In genomic region chr9:93129286-93129685, GRCh38 we compare ENCODE assay signal across 10 cellular contexts. TPM values are rescaled to one million over a fixed set of nuclear protein-coding genes. Genes with fewer than 3 reads are reported as not detected.
DNase-seq lines count a peak whose midpoint lies in the region; ATAC-seq, FAIRE-seq and TF ChIP-seq lines count a peak whose summit lies in the region.
"Had no signal": no experiment of that assay in that cellular context is flagged by ENCODE, and none has a peak within 500 bp of the region (broad histone marks: within the 10 kb centered on the region; RNA-seq: fewer than 3 reads in every experiment).

No MANE protein-coding gene starts in this region.

- H3K9ac ChIP-seq in K562 (ENCODE audit: insufficient read depth in 1 of 2, low read depth in 2 of 2, low read length in 2 of 2) = no peak overlapping the region; a peak in 1 of 4 replicates

- CTCF ChIA-PET in K562 (lab: Yijun Ruan, JAX; ENCODE audit: low intra/inter-chr PET ratio) = no interaction called here

- H4K20me1 ChIP-seq in K562 (replicated peaks; ENCODE audit: control insufficient read depth, insufficient read depth, low read length) = no peaks in the 10 kb centered on the region

- H2AFZ ChIP-seq in K562 (ENCODE audit: low read depth, low read length) = no peak overlapping the region

- H3K27me3 Mint-ChIP-seq in glutamatergic neuron (ENCODE audit: unreplicated experiment) = no peaks in the 10 kb centered on the region

- no peak overlapping the region for H3K27ac Mint-ChIP-seq in glutamatergic neuron (ENCODE audit: unreplicated experiment)

- no peak for ATAC-seq in K562
- ATAC-seq in sciatic nerve = no peak

- no peaks in the 10 kb centered on the region for H3K9me1 ChIP-seq in K562 (ENCODE audit: control insufficient read depth, insufficient read depth, low read length)

- H3K27ac ChIP-seq in K562 (ENCODE audit: extremely low read depth, low read depth, low read length) (no peak overlapping the region), right atrium auricular region (peak overlapping the region; percentile 97 to 99)

- H3K36me3 ChIP-seq in K562 (ENCODE audit: control insufficient read depth, insufficient read depth, low read length) (no peaks in the 10 kb centered on the region), right atrium auricular region (peaks cover 16% of the 10 kb centered on the region), H7 (replicated peaks; ENCODE audit: control insufficient read depth, insufficient read depth, low read length) (no peaks in the 10 kb centered on the region; the same call in none of the 2 replicates)
- H3K36me3 ChIP-seq: uterus had no signal

- TF ChIP-seq EP300 in K562 (IDR thresholded peaks at IDR 0.05; ENCODE audit: low read length) = no peak

- H3K4me1 Mint-ChIP-seq in glutamatergic neuron (ENCODE audit: low read depth, unreplicated experiment) = peaks cover 21% of the 10 kb centered on the region

- POLR2A ChIA-PET in K562 (lab: Yijun Ruan, JAX) = interaction anchor here (0.7 to 2.0 kb wide), 5 partner anchors 9 to 91 kb away, joined by 3 to 16 read pairs (median 3); partner anchors contain the start of gene CARD19

- no peaks in the 10 kb centered on the region for H3K9me3 ChIP-seq in K562 (replicated peaks; ENCODE audit: control insufficient read depth, insufficient read depth, low read depth, low read length)
- H3K9me3 ChIP-seq in right atrium auricular region = no peaks in the 10 kb centered on the region
- H3K9me3 ChIP-seq: uterus had no signal

- 34% methylated on average over 6 of the region's 8 CpGs for WGBS in K562 (ENCODE audit: insufficient coverage, low coverage, missing lambda C conversion rate)

- no peaks in the 10 kb centered on the region for H3K36me3 Mint-ChIP-seq in glutamatergic neuron (ENCODE audit: unreplicated experiment)

- FAIRE-seq in K562 (lab: Jason Lieb, UNC) = no peak

- intact Hi-C loops in K562 (cut with micrococcal nuclease) (no loop called here), sciatic nerve (cut with DNase I) (no loop called here)

- in situ Hi-C loops in K562 (cut with MboI) = no loop called here

- H3K4me2 ChIP-seq in K562 (ENCODE audit: insufficient read depth, low read length) = no peak overlapping the region

- no peak for TF ChIP-seq POLR2A in K562 (conservative IDR thresholded peaks at IDR 0.05)

- BruUV-seq in K562 (replicated peaks; lab: Mats Ljungman, UMichigan) = no TSS peak

- H3K9me3 Mint-ChIP-seq in glutamatergic neuron (ENCODE audit: unreplicated experiment) = no peaks in the 10 kb centered on the region

- H3K4me1 ChIP-seq in K562 (replicated peaks in 1 of 2; ENCODE audit: control insufficient read depth in 2 of 2, insufficient read depth in 2 of 2, low read length in 2 of 2) (peaks cover 9 to 64% of the 10 kb centered on the region in 2 experiments), right atrium auricular region (peaks cover 0 to 76% of the 10 kb centered on the region in 2 donors)

- H3K27me3 ChIP-seq in K562 (ENCODE audit: control insufficient read depth in 2 of 2, insufficient read depth in 2 of 2, low read length in 2 of 2) (no peaks in the 10 kb centered on the region), right atrium auricular region (no peaks in the 10 kb centered on the region), H7 (ENCODE audit: control insufficient read depth, insufficient read depth, low read length) (no peaks in the 10 kb centered on the region)
- H3K27me3 ChIP-seq: uterus had no signal

- TF ChIP-seq RAD21 in K562 (CRISPR knock-in tag; conservative IDR thresholded peaks at IDR 0.05 in 1 of 2, IDR thresholded peaks at IDR 0.05 in 1 of 2) = no peak

- peak in 9 of 14 donors; percentile 28 to 68 (median 53) for DNase-seq in C1 segment of cervical spinal cord (lab: John Stamatoyannopoulos, UW)
- no peak for DNase-seq in K562 (ENCODE audit: extremely low read depth in 1 of 4, low spot score in 3 of 4)
- DNase-seq in right atrium auricular region (ENCODE audit: low spot score) = no peak
- DNase-seq in sciatic nerve (ENCODE audit: low spot score) = peak; percentile 70
- no peak for DNase-seq in glutamatergic neuron
- no peak for DNase-seq in NCI-H1417 (lab: John Stamatoyannopoulos, UW)
- no peak for DNase-seq in H7
- DNase-seq in NCI-H82 (lab: John Stamatoyannopoulos, UW) = no peak
- DNase-seq: HCEC 1CT had no signal

- no peak overlapping the region for H3K4me3 Mint-ChIP-seq in glutamatergic neuron (ENCODE audit: unreplicated experiment)

- no peaks in the 10 kb centered on the region; the same call in 2 of the 3 replicates for H3K79me2 ChIP-seq in K562 (ENCODE audit: control insufficient read depth, insufficient read depth, low read length)

- H3K4me3 ChIP-seq in K562 = no peak overlapping the region
- no peak overlapping the region for H3K4me3 ChIP-seq in right atrium auricular region
- H3K4me3 ChIP-seq in H7 (ENCODE audit: insufficient read depth, low read depth, low read length) = no peak overlapping the region
- H3K4me3 ChIP-seq: uterus had no signal

- TF ChIP-seq CTCF in K562 (IDR thresholded peaks at IDR 0.05 in 2 of 3, conservative IDR thresholded peaks at IDR 0.05 in 1 of 3; ENCODE audit: insufficient read depth in 2 of 3, low read depth in 1 of 3, low read length in 3 of 3) (no peak), right atrium auricular region (IDR thresholded peaks at IDR 0.05) (no peak), glutamatergic neuron (IDR thresholded peaks at IDR 0.05; ENCODE audit: partially characterized antibody, unreplicated experiment) (no peak)

RNA-seq across cellular contexts. Expression of gene NINJ1, which starts 4.8 kb away (rescaled TPM):
- 3.9 and 9.8 TPM in 2 replicates for total RNA-seq in K562 (2011; cell fraction: chromatin; rRNA removed; ENCODE audit: low replicate concordance)
- total RNA-seq in K562 (2011; cell fraction: nucleolus; rRNA removed) = 5.9 and 7.5 TPM in 2 replicates
- total RNA-seq in K562 (2011; cell fraction: nucleoplasm; rRNA removed) = 6.2 and 9.3 TPM in 2 replicates
- total RNA-seq in K562 (2014; rRNA removed) = 8.2 and 14.7 TPM in 2 replicates
- total RNA-seq in K562 (2014; rRNA removed; fragmentation: Illumina TruSeq; extraction: Trizol) = 0.77 and 1.9 TPM in 2 replicates
- total RNA-seq in K562 (2015; rRNA removed; fragmentation: Illumina TruSeq; extraction: Trizol) = 4.8 and 4.9 TPM in 2 replicates
- 8.3 and 8.4 TPM in 2 replicates for total RNA-seq in K562 (2021)
- 3.2 and 5.8 TPM in 2 replicates for polyA plus RNA-seq in K562 (2011; rRNA removed)
- 9.7 and 20.4 TPM in 2 replicates for polyA plus RNA-seq in K562 (2011; cell fraction: cytosol; rRNA removed)
- polyA plus RNA-seq in K562 (2011; cell fraction: nucleus; rRNA removed) = 4.3 and 6.6 TPM in 2 replicates
- 9.7 and 34.7 TPM in 2 replicates for polyA plus RNA-seq in K562 (2012)
- 7.6 and 10.8 TPM in 2 replicates for polyA plus RNA-seq in K562 (2014; fragmentation: Illumina TruSeq; extraction: Trizol)
- under 1 TPM; 0.13 to 0.94 TPM for polyA plus RNA-seq in K562 (2014; fragmentation: Nextera tagmentation; extraction: Ambion mirVana)
- 8.4 and 10.7 TPM in 2 replicates for polyA plus RNA-seq in K562 (2014; rRNA removed)
- polyA minus RNA-seq in K562 (2011; rRNA and poly(A)+ RNA removed) = 1.6 and 2.2 TPM in 2 replicates
- polyA minus RNA-seq in K562 (2011; cell fraction: cytosol; rRNA and poly(A)+ RNA removed) = 2.9 and 7.1 TPM in 2 replicates
- polyA minus RNA-seq in K562 (2011; cell fraction: nucleus; rRNA and poly(A)+ RNA removed) = 3.5 and 6.0 TPM in 2 replicates
- 10 to 100 TPM; 65.5 to 89.4 TPM for total RNA-seq in right atrium auricular region
- total RNA-seq in sciatic nerve = 53.5 TPM
- total RNA-seq in glutamatergic neuron (ENCODE audit: unreplicated experiment) = 29.4 TPM
- total RNA-seq in H7 (2014; rRNA removed; shearing (Covaris generic)) = 44.6 and 45.3 TPM in 2 replicates

RNA-seq across cellular contexts. Expression of gene CARD19, which starts 33.3 kb away (rescaled TPM):
- total RNA-seq in K562 (2011; cell fraction: chromatin; rRNA removed; ENCODE audit: low replicate concordance) = 5.1 and 21.8 TPM in 2 replicates
- 24.3 and 26.3 TPM in 2 replicates for total RNA-seq in K562 (2011; cell fraction: nucleolus; rRNA removed)
- 14.4 and 20.2 TPM in 2 replicates for total RNA-seq in K562 (2011; cell fraction: nucleoplasm; rRNA removed)
- total RNA-seq in K562 (2014; rRNA removed) = 34.9 and 35.3 TPM in 2 replicates
- 2.7 and 2.9 TPM in 2 replicates for total RNA-seq in K562 (2014; rRNA removed; fragmentation: Illumina TruSeq; extraction: Trizol)
- 13.0 and 14.6 TPM in 2 replicates for total RNA-seq in K562 (2015; rRNA removed; fragmentation: Illumina TruSeq; extraction: Trizol)
- total RNA-seq in K562 (2021) = 18.6 and 23.4 TPM in 2 replicates
- polyA plus RNA-seq in K562 (2011; rRNA removed) = 15.9 and 23.7 TPM in 2 replicates
- polyA plus RNA-seq in K562 (2011; cell fraction: cytosol; rRNA removed) = 40.2 and 99.4 TPM in 2 replicates
- 36.2 and 60.4 TPM in 2 replicates for polyA plus RNA-seq in K562 (2011; cell fraction: nucleus; rRNA removed)
- 19.5 and 30.7 TPM in 2 replicates for polyA plus RNA-seq in K562 (2012)
- polyA plus RNA-seq in K562 (2014; fragmentation: Illumina TruSeq; extraction: Trizol) = 5.3 and 13.8 TPM in 2 replicates
- 1 to 10 TPM in 1 of 2 experiments, under 1 TPM in 1; 0.90 to 2.1 TPM for polyA plus RNA-seq in K562 (2014; fragmentation: Nextera tagmentation; extraction: Ambion mirVana)
- 30.7 and 35.3 TPM in 2 replicates for polyA plus RNA-seq in K562 (2014; rRNA removed)
- polyA minus RNA-seq in K562 (2011; rRNA and poly(A)+ RNA removed) = 2.4 and 3.3 TPM in 2 replicates
- polyA minus RNA-seq in K562 (2011; cell fraction: cytosol; rRNA and poly(A)+ RNA removed) = 4.8 and 7.6 TPM in 2 replicates
- 7.4 and 8.0 TPM in 2 replicates for polyA minus RNA-seq in K562 (2011; cell fraction: nucleus; rRNA and poly(A)+ RNA removed)
- 10 to 100 TPM; 21.2 to 46.8 TPM for total RNA-seq in right atrium auricular region
- total RNA-seq in sciatic nerve = 36.6 TPM
- total RNA-seq in glutamatergic neuron (ENCODE audit: unreplicated experiment) = 55.8 TPM
- 46.5 and 69.8 TPM in 2 replicates for total RNA-seq in H7 (2014; rRNA removed; shearing (Covaris generic))

RNA-seq across cellular contexts. Expression of gene WNK2, which starts 54.7 kb away (rescaled TPM):
- total RNA-seq in K562 (2011; cell fraction: chromatin; rRNA removed; ENCODE audit: low replicate concordance) = 5.1 and 9.4 TPM in 2 replicates
- total RNA-seq in K562 (2011; cell fraction: nucleolus; rRNA removed) = 1.5 and 1.6 TPM in 2 replicates
- total RNA-seq in K562 (2011; cell fraction: nucleoplasm; rRNA removed) = 4.0 and 4.5 TPM in 2 replicates
- total RNA-seq in K562 (2014; rRNA removed) = 0.64 and 1.9 TPM in 2 replicates
- 0.36 and 0.41 TPM in 2 replicates for total RNA-seq in K562 (2014; rRNA removed; fragmentation: Illumina TruSeq; extraction: Trizol)
- 0.40 and 0.60 TPM in 2 replicates for total RNA-seq in K562 (2015; rRNA removed; fragmentation: Illumina TruSeq; extraction: Trizol)
- total RNA-seq in K562 (2021) = 3.3 TPM in 2 replicates
- polyA plus RNA-seq in K562 (2011; rRNA removed) = 0.28 and 0.45 TPM in 2 replicates
- polyA plus RNA-seq in K562 (2011; cell fraction: cytosol; rRNA removed) = 0.15 and 0.75 TPM in 2 replicates
- polyA plus RNA-seq in K562 (2011; cell fraction: nucleus; rRNA removed) = 0.73 and 2.4 TPM in 2 replicates
- polyA plus RNA-seq in K562 (2012) = 1.9 and 2.2 TPM in 2 replicates
- 0.73 and 1.7 TPM in 2 replicates for polyA plus RNA-seq in K562 (2014; fragmentation: Illumina TruSeq; extraction: Trizol)
- not detected for polyA plus RNA-seq in K562 (2014; fragmentation: Nextera tagmentation; extraction: Ambion mirVana)
- 1.4 and 1.8 TPM in 2 replicates for polyA plus RNA-seq in K562 (2014; rRNA removed)
- 0.27 and 0.77 TPM in 2 replicates for polyA minus RNA-seq in K562 (2011; rRNA and poly(A)+ RNA removed)
- 0.67 TPM in 1 of 2 replicates, not detected in the other for polyA minus RNA-seq in K562 (2011; cell fraction: cytosol; rRNA and poly(A)+ RNA removed)
- polyA minus RNA-seq in K562 (2011; cell fraction: nucleus; rRNA and poly(A)+ RNA removed) = 0.89 and 1.2 TPM in 2 replicates
- 100 to 1,000 TPM in 1 of 2 donors, 10 to 100 TPM in 1; 61.4 to 132 TPM for total RNA-seq in right atrium auricular region
- total RNA-seq in sciatic nerve = 6.6 TPM
- total RNA-seq in glutamatergic neuron (ENCODE audit: unreplicated experiment) = 336 TPM
- total RNA-seq in H7 (2014; rRNA removed; shearing (Covaris generic)) = 13.3 and 29.5 TPM in 2 replicates

Comparison
In these comparisons a context has a peak if more than half of its experiments do, and no peak if none do; other contexts are left out.
1. DNase-seq: peak in C1 segment of cervical spinal cord (9 of 14) and sciatic nerve (single experiment); none in K562 (0 of 4), right atrium auricular region (single experiment), glutamatergic neuron (single experiment), NCI-H1417 (0 of 3), H7 (single experiment) and NCI-H82 (single experiment).